11 cellular contexts compared by ENCODE assay signal in the genomic region with DNA sequence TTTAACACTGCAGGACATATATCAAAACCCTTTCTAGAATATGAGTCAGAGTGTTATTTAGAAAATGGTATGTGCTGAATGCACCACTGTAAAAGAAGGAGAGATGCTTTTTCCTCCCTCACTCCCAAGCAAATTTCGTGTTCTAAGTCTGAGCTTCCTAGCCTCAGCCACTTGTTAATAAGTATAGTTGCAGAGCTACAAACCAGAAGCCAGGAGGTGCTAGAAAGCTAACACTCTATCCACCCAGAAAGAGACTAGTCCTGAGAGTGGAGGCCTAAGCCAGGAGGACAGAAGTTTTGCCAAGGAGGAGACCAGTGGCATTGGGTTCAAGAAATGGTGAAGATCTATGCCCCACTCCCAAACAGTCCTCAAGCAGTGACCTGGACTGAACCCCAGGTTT. TPM values are rescaled to one million over a fixed set of nuclear protein-coding genes. Genes with fewer than 3 reads are reported as not detected.
DNase-seq lines count a peak whose midpoint lies in the region; ATAC-seq lines count a peak whose summit lies in the region.
"Had no signal": no experiment of that assay in that cellular context is flagged by ENCODE, and none has a peak within 500 bp of the region (broad histone marks: within the 10 kb centered on the region; RNA-seq: fewer than 3 reads in every experiment).

No MANE protein-coding gene starts in this region.

- H3K27ac ChIP-seq in cingulate gyrus (ENCODE audit: low read depth, low read length): peak overlapping the region; percentile 66
- H3K27ac ChIP-seq in stomach smooth muscle (ENCODE audit: low read length): peak overlapping the region; percentile 49

- H3K4me3 Mint-ChIP-seq in activated CD4-positive, alpha-beta memory T cell treated with anti-CD3 and anti-CD28 coated beads, Interleukin-2, amount 10 ng/mL, durations not matched to agents 7 days and 5 days: no peak overlapping the region
- H3K4me3 Mint-ChIP-seq: activated T-cell treated with anti-CD3 and anti-CD28 coated beads, Interleukin-2, amount 50 U/mL, for 4 hours; B cell had no signal

- ATAC-seq in HG03565 (IDR thresholded peaks at IDR 0.05; ENCODE audit: unreplicated experiment) (peak; percentile 71), GM21528 (IDR thresholded peaks at IDR 0.05; ENCODE audit: low FRiP score, unreplicated experiment) (no peak)

- H3K36me3 ChIP-seq in stomach smooth muscle (ENCODE audit: control insufficient read depth in 2 of 2, insufficient read depth in 2 of 2, low read length in 2 of 2): no peaks in the 10 kb centered on the region

- peak; percentile 53 for DNase-seq in NCI-H82 (lab: John Stamatoyannopoulos, UW)
- DNase-seq in NCI-H82 treated with DMSO at 0.1 percent for 48 hours (lab: John Stamatoyannopoulos, UW; ENCODE audit: unreplicated experiment): no peak
- DNase-seq in activated effector memory CD4-positive, alpha-beta T cell treated with anti-CD3 and anti-CD28 coated beads, Interleukin-2, amount 50 U/mL, for 16 hours: no peak
- DNase-seq in activated CD4-positive, alpha-beta memory T cell treated with anti-CD3 and anti-CD28 coated beads, Interleukin-2, amount 10 ng/mL, durations not matched to agents 7 days and 5 days: no peak
- DNase-seq: activated T-cell treated with anti-CD3 and anti-CD28 coated beads, Interleukin-2, amount 50 U/mL, for 4 hours; hippocampal formation had no signal

- no peaks in the 10 kb centered on the region for H3K9me3 Mint-ChIP-seq in activated CD4-positive, alpha-beta memory T cell treated with anti-CD3 and anti-CD28 coated beads, Interleukin-2, amount 10 ng/mL, durations not matched to agents 7 days and 5 days
- H3K9me3 Mint-ChIP-seq: activated T-cell treated with anti-CD3 and anti-CD28 coated beads, Interleukin-2, amount 50 U/mL, for 4 hours had no signal

- peaks cover 4% of the 10 kb centered on the region for H3K27me3 Mint-ChIP-seq in activated CD4-positive, alpha-beta memory T cell treated with anti-CD3 and anti-CD28 coated beads, Interleukin-2, amount 10 ng/mL, durations not matched to agents 7 days and 5 days

- H3K36me3 Mint-ChIP-seq in activated CD4-positive, alpha-beta memory T cell treated with anti-CD3 and anti-CD28 coated beads, Interleukin-2, amount 10 ng/mL, durations not matched to agents 7 days and 5 days (ENCODE audit: low read depth): no peaks in the 10 kb centered on the region

- POLR2A ChIA-PET in activated CD4-positive, alpha-beta memory T cell treated with anti-CD3 and anti-CD28 coated beads, Interleukin-2, amount 10 ng/mL, durations not matched to agents 7 days and 5 days (lab: Charles Lee): no interaction called here

- peaks cover 0 to 4% of the 10 kb centered on the region in 2 donors for H3K9me3 ChIP-seq in stomach smooth muscle (ENCODE audit: control insufficient read depth in 2 of 2, low read length in 2 of 2)

- H3K27me3 ChIP-seq in stomach smooth muscle (ENCODE audit: control insufficient read depth in 1 of 2, insufficient read depth in 2 of 2, low read length in 2 of 2): no peaks in the 10 kb centered on the region

- no peak overlapping the region for H3K27ac Mint-ChIP-seq in activated CD4-positive, alpha-beta memory T cell treated with anti-CD3 and anti-CD28 coated beads, Interleukin-2, amount 10 ng/mL, durations not matched to agents 7 days and 5 days
- H3K27ac Mint-ChIP-seq: B cell had no signal

- peaks cover 6% of the 10 kb centered on the region for H3K4me1 ChIP-seq in stomach smooth muscle (ENCODE audit: control insufficient read depth, insufficient read depth, low read length)

- no peaks in the 10 kb centered on the region for H3K4me1 Mint-ChIP-seq in activated CD4-positive, alpha-beta memory T cell treated with anti-CD3 and anti-CD28 coated beads, Interleukin-2, amount 10 ng/mL, durations not matched to agents 7 days and 5 days
- H3K4me1 Mint-ChIP-seq: B cell had no signal

- CTCF ChIA-PET in activated CD4-positive, alpha-beta memory T cell treated with anti-CD3 and anti-CD28 coated beads, Interleukin-2, amount 10 ng/mL, durations not matched to agents 7 days and 5 days (lab: Charles Lee): interaction anchor here (0.8 to 2.0 kb wide), 6 partner anchors 93 to 326 kb away, joined by 3 to 7 read pairs (median 3); partner anchors contain the start of gene HPS3

- H3K4me3 ChIP-seq in stomach smooth muscle (ENCODE audit: low read length in 2 of 2): peak overlapping the region in 1 of 2 donors; percentile 8

- peak overlapping the region in 1 of 2 donors; percentile 16 for H3K9ac ChIP-seq in stomach smooth muscle (ENCODE audit: low read length in 2 of 2)

RNA-seq across cellular contexts. Expression of gene GYG1, which starts 40.5 kb away (rescaled TPM):
- 10 to 100 TPM; 44.5 to 46.5 TPM for total RNA-seq in activated CD4-positive, alpha-beta memory T cell treated with anti-CD3 and anti-CD28 coated beads, Interleukin-2, amount 10 ng/mL, durations not matched to agents 7 days and 5 days
